In the genomic region with DNA sequence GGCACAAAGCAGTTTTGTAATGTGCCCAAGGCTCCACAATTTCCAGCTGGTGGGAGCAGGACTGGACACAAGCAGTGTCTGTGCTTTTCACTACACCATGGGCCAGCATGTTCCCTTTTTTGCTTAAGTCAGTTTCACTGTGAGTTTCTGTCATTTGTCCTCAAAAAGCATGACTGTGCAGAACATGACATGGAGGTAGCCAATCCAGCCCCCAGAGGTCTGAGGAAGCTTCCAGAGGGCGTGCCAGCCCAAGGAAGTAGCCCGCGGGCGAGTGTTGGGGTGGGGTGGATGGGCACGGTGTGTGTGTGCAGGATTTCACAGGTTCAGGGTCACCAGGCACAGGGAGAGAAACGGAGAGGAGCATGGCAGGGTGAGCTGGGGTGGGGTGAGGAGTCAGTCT, we compare ENCODE assay signal across 16 cellular contexts. TPM values are rescaled to one million over a fixed set of nuclear protein-coding genes. Genes with fewer than 3 reads are reported as not detected.
DNase-seq lines count a peak whose midpoint lies in the region; ATAC-seq lines count a peak whose summit lies in the region.
"Had no signal": no experiment of that assay in that cellular context is flagged by ENCODE, and none has a peak within 500 bp of the region (broad histone marks: within the 10 kb centered on the region; RNA-seq: fewer than 3 reads in every experiment).

No MANE protein-coding gene starts in this region.

- intact Hi-C loops in left ventricle myocardium superior (cut with micrococcal nuclease) = no loop called here

- ATAC-seq in left ventricle myocardium superior (peak; percentile 61), HG03196 (IDR thresholded peaks at IDR 0.05; ENCODE audit: unreplicated experiment) (no peak), GM18858 (IDR thresholded peaks at IDR 0.05; ENCODE audit: unreplicated experiment) (no peak), GM21619 (IDR thresholded peaks at IDR 0.05; ENCODE audit: unreplicated experiment) (no peak)
- ATAC-seq: activated CD8-positive, alpha-beta T cell treated with anti-CD3 and anti-CD28 coated beads for 36 hours had no signal

- peak; percentile 71 for DNase-seq in GDM1 (lab: John Stamatoyannopoulos, UW)
- DNase-seq in SIG-M5 treated with dmso at 0.1 percent for 504 hours (lab: John Stamatoyannopoulos, UW; ENCODE audit: unreplicated experiment) = peak; percentile 73
- peak; percentile 57 for DNase-seq in left ventricle myocardium superior
- DNase-seq in pons (ENCODE audit: low spot score) = peak; percentile 79
- no peak for DNase-seq in NCI-H69 (lab: John Stamatoyannopoulos, UW)
- DNase-seq: activated CD8-positive, alpha-beta T cell treated with anti-CD3 and anti-CD28 coated beads for 36 hours; activated effector memory CD4-positive, alpha-beta T cell treated with Interleukin-2 at 50 U/mL for 16 hours; dermis blood vessel endothelial cell; esophagus squamous epithelium; NCI-H2029; NCI-H748 treated with DMSO at 0.1 percent for 48 hours; stimulated activated naive CD4-positive, alpha-beta T cell treated with Interleukin-2 at 50 U/mL for 16 hours; T1000 had no signal

RNA-seq across cellular contexts. Expression of a gene that starts 8.0 kb away (rescaled TPM):
- 17.1 TPM for total RNA-seq in left ventricle myocardium superior

RNA-seq across cellular contexts. Expression of a gene that starts 21.7 kb away (rescaled TPM):
- total RNA-seq in left ventricle myocardium superior = 22.6 TPM
